Comparison of ENCODE assay signal across 1 cellular context in genomic region chr1:924619-925323, GRCh38.
A peak's percentile ranks its signal among the peaks of the same experiment; 100 is the strongest.
TF ChIP-seq lines count a peak whose summit lies in the region.

No MANE protein-coding gene starts in this region.

TF ChIP-seq in H1, 55 proteins besides CTCF, POLR2A, EP300 and RAD21:
- TF ChIP-seq NANOG (IDR thresholded peaks at IDR 0.05; ENCODE audit: insufficient read depth, low read depth, low read length, poor library complexity, severe bottlenecking), result no peak
- no peak for TF ChIP-seq CHD2 (IDR thresholded peaks at IDR 0.05; ENCODE audit: low read length)
- TF ChIP-seq CHD1 (IDR thresholded peaks at IDR 0.05; ENCODE audit: low read depth, low read length), result no peak
- TF ChIP-seq, protein P1, sequence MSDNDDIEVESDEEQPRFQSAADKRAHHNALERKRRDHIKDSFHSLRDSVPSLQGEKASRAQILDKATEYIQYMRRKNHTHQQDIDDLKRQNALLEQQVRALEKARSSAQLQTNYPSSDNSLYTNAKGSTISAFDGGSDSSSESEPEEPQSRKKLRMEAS (IDR thresholded peaks at IDR 0.05), result peak; percentile 73
- no peak for TF ChIP-seq ZNF274 (IDR thresholded peaks at IDR 0.05; ENCODE audit: borderline replicate concordance, extremely low read depth, low read length)
- no peak for TF ChIP-seq SIX5 (IDR thresholded peaks at IDR 0.05; ENCODE audit: low read depth, low read length)
- no peak for TF ChIP-seq RFX5 (IDR thresholded peaks at IDR 0.05; ENCODE audit: borderline replicate concordance, low read depth, low read length)
- TF ChIP-seq ATF3 (IDR thresholded peaks at IDR 0.05; ENCODE audit: insufficient read depth, low read depth, low read length), result no peak
- no peak for TF ChIP-seq E2F6 (IDR thresholded peaks at IDR 0.05)
- TF ChIP-seq FOSL1 (IDR thresholded peaks at IDR 0.05; ENCODE audit: insufficient read depth, low read depth, low read length), result 0 out of 2 replicates have a peak, but pooled peaks have one; percentile 45
- no peak for TF ChIP-seq POU5F1 (IDR thresholded peaks at IDR 0.05; ENCODE audit: low read depth, low read length)
- TF ChIP-seq, protein P2, sequence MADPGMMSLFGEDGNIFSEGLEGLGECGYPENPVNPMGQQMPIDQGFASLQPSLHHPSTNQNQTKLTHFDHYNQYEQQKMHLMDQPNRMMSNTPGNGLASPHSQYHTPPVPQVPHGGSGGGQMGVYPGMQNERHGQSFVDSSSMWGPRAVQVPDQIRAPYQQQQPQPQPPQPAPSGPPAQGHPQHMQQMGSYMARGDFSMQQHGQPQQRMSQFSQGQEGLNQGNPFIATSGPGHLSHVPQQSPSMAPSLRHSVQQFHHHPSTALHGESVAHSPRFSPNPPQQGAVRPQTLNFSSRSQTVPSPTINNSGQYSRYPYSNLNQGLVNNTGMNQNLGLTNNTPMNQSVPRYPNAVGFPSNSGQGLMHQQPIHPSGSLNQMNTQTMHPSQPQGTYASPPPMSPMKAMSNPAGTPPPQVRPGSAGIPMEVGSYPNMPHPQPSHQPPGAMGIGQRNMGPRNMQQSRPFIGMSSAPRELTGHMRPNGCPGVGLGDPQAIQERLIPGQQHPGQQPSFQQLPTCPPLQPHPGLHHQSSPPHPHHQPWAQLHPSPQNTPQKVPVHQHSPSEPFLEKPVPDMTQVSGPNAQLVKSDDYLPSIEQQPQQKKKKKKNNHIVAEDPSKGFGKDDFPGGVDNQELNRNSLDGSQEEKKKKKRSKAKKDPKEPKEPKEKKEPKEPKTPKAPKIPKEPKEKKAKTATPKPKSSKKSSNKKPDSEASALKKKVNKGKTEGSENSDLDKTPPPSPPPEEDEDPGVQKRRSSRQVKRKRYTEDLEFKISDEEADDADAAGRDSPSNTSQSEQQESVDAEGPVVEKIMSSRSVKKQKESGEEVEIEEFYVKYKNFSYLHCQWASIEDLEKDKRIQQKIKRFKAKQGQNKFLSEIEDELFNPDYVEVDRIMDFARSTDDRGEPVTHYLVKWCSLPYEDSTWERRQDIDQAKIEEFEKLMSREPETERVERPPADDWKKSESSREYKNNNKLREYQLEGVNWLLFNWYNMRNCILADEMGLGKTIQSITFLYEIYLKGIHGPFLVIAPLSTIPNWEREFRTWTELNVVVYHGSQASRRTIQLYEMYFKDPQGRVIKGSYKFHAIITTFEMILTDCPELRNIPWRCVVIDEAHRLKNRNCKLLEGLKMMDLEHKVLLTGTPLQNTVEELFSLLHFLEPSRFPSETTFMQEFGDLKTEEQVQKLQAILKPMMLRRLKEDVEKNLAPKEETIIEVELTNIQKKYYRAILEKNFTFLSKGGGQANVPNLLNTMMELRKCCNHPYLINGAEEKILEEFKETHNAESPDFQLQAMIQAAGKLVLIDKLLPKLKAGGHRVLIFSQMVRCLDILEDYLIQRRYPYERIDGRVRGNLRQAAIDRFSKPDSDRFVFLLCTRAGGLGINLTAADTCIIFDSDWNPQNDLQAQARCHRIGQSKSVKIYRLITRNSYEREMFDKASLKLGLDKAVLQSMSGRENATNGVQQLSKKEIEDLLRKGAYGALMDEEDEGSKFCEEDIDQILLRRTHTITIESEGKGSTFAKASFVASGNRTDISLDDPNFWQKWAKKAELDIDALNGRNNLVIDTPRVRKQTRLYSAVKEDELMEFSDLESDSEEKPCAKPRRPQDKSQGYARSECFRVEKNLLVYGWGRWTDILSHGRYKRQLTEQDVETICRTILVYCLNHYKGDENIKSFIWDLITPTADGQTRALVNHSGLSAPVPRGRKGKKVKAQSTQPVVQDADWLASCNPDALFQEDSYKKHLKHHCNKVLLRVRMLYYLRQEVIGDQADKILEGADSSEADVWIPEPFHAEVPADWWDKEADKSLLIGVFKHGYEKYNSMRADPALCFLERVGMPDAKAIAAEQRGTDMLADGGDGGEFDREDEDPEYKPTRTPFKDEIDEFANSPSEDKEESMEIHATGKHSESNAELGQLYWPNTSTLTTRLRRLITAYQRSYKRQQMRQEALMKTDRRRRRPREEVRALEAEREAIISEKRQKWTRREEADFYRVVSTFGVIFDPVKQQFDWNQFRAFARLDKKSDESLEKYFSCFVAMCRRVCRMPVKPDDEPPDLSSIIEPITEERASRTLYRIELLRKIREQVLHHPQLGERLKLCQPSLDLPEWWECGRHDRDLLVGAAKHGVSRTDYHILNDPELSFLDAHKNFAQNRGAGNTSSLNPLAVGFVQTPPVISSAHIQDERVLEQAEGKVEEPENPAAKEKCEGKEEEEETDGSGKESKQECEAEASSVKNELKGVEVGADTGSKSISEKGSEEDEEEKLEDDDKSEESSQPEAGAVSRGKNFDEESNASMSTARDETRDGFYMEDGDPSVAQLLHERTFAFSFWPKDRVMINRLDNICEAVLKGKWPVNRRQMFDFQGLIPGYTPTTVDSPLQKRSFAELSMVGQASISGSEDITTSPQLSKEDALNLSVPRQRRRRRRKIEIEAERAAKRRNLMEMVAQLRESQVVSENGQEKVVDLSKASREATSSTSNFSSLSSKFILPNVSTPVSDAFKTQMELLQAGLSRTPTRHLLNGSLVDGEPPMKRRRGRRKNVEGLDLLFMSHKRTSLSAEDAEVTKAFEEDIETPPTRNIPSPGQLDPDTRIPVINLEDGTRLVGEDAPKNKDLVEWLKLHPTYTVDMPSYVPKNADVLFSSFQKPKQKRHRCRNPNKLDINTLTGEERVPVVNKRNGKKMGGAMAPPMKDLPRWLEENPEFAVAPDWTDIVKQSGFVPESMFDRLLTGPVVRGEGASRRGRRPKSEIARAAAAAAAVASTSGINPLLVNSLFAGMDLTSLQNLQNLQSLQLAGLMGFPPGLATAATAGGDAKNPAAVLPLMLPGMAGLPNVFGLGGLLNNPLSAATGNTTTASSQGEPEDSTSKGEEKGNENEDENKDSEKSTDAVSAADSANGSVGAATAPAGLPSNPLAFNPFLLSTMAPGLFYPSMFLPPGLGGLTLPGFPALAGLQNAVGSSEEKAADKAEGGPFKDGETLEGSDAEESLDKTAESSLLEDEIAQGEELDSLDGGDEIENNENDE (IDR thresholded peaks at IDR 0.05; ENCODE audit: insufficient replicate concordance, low read length), result no peak
- no peak for TF ChIP-seq SIN3A (conservative IDR thresholded peaks at IDR 0.05 in 1 of 2, IDR thresholded peaks at IDR 0.05 in 1 of 2; ENCODE audit: low read depth in 1 of 2, low read length in 2 of 2)
- no peak for TF ChIP-seq CTBP2 (IDR thresholded peaks at IDR 0.05; ENCODE audit: borderline replicate concordance, insufficient read depth, insufficient read length, low read length)
- TF ChIP-seq HDAC2 (IDR thresholded peaks at IDR 0.05; ENCODE audit: borderline replicate concordance in 1 of 2, low read depth in 2 of 2, low read length in 2 of 2), result no peak
- no peak for TF ChIP-seq KDM4A (IDR thresholded peaks at IDR 0.05; ENCODE audit: low read depth, low read length, severe bottlenecking)
- TF ChIP-seq NRF1 (IDR thresholded peaks at IDR 0.05; ENCODE audit: low read depth, low read length), result no peak
- TF ChIP-seq EGR1 (IDR thresholded peaks at IDR 0.05; ENCODE audit: borderline replicate concordance, low read depth, low read length), result no peak
- no peak for TF ChIP-seq BRCA1 (IDR thresholded peaks at IDR 0.05; ENCODE audit: low read depth, low read length)
- TF ChIP-seq SRF (IDR thresholded peaks at IDR 0.05; ENCODE audit: low read depth, low read length), result no peak
- no peak for TF ChIP-seq JUND (IDR thresholded peaks at IDR 0.05; ENCODE audit: low read length)
- no peak for TF ChIP-seq TAF1 (IDR thresholded peaks at IDR 0.05; ENCODE audit: low read depth, low read length)
- no peak for TF ChIP-seq RXRA (IDR thresholded peaks at IDR 0.05; ENCODE audit: insufficient read depth, low read depth, low read length)
- TF ChIP-seq SUZ12 (IDR thresholded peaks at IDR 0.05; ENCODE audit: low read length), result peak; percentile 81
- TF ChIP-seq TBP (IDR thresholded peaks at IDR 0.05; ENCODE audit: low read depth, low read length), result no peak
- no peak for TF ChIP-seq SIRT6 (IDR thresholded peaks at IDR 0.05; ENCODE audit: low read length)
- no peak for TF ChIP-seq CBX5 (IDR thresholded peaks at IDR 0.05; ENCODE audit: low read depth, low read length)
- TF ChIP-seq SP1 (IDR thresholded peaks at IDR 0.05; ENCODE audit: low read depth, low read length), result no peak
- TF ChIP-seq ASH2L (IDR thresholded peaks at IDR 0.05; ENCODE audit: low read length), result peak; percentile 44
- TF ChIP-seq EZH2 (IDR thresholded peaks at IDR 0.05; ENCODE audit: low read depth, low read length, severe bottlenecking), result peak; percentile 81
- peak; percentile 75 for TF ChIP-seq RNF2 (IDR thresholded peaks at IDR 0.05; ENCODE audit: borderline replicate concordance, low read depth, low read length, missing control alignments, poor library complexity, severe bottlenecking)
- no peak for TF ChIP-seq HDAC6 (IDR thresholded peaks at IDR 0.05; ENCODE audit: low read depth, low read length)
- no peak for TF ChIP-seq BCL11A (IDR thresholded peaks at IDR 0.05; ENCODE audit: low read depth in 2 of 2, low read length in 2 of 2)
- TF ChIP-seq SAP30 (IDR thresholded peaks at IDR 0.05; ENCODE audit: insufficient read depth, insufficient replicate concordance, low read length), result no peak
